In the genomic region with DNA sequence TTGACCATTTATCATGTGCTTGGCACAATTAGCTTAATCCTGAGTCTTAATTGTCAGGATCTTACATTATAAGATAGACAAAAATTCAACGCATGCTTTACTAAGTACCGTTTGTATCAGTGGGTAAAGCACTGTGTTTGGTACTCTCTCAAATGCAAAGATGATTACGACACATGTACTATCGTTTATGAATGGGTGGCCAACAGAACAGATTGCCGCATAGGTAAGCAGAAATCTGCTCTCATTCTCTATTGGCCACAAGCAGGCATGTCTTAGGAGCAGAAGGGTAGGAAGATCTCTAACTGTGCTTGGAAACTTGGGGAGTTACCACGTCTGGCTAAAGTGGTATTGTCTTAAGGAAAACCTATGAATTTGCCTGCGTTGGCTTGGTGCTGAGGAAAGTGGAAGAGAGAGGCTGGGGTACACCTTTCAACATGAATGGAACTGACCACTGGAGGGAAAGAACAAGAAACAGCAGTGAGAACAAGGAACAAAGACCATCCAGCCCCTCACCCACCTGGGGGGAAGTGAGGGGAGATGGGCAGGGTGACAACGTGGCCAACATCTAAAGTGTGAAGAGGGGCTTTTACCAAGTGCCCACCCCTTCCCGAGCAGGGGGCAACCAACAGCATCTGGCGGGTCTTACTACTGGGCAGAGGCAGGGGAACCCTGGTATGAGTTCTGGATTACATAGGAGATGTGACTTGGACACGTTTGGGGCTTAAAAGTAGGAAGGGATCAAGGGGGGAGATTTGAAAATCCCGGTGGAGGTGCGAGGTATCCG, we compare ENCODE assay signal across 9 cellular contexts. TPM values are rescaled to one million over a fixed set of nuclear protein-coding genes. Genes with fewer than 3 reads are reported as not detected.
A peak's percentile ranks its signal among the peaks of the same experiment; 100 is the strongest.
DNase-seq lines count a peak whose midpoint lies in the region; ATAC-seq, FAIRE-seq and TF ChIP-seq lines count a peak whose summit lies in the region.
"Had no signal": no experiment of that assay in that cellular context is flagged by ENCODE, and none has a peak within 500 bp of the region (broad histone marks: within the 10 kb centered on the region; RNA-seq: fewer than 3 reads in every experiment).

No MANE protein-coding gene starts in this region.

- peaks cover 15% of the 10 kb centered on the region for H3K36me3 Mint-ChIP-seq in T-helper 1 cell treated with Interleukin-12 subunit alpha and Interleukin-12 subunit beta and Interleukin-4 antibody, amounts not matched to agents 30 μg/mL and 1 μg/mL, for 36 hours (ENCODE audit: low read depth)
- H3K36me3 Mint-ChIP-seq in activated B cell treated with CpG ODN at 0.5 μM for 24 hours (ENCODE audit: low read depth): peaks cover 3% of the 10 kb centered on the region
- peaks cover 18% of the 10 kb centered on the region for H3K36me3 Mint-ChIP-seq in glutamatergic neuron (ENCODE audit: unreplicated experiment)
- H3K36me3 Mint-ChIP-seq in stimulated activated effector memory CD8-positive, alpha-beta T cell treated with anti-CD3 and anti-CD28 coated beads, Interleukin-12 subunit alpha, Interleukin-12 subunit beta, amount 100 ng/mL, for 72 hours: peaks cover 16% of the 10 kb centered on the region

- intact Hi-C loops in activated B cell treated with CpG ODN at 0.5 μM for 24 hours (cut with micrococcal nuclease): no loop called here

- peaks cover 49% of the 10 kb centered on the region for H3K27me3 Mint-ChIP-seq in T-helper 1 cell treated with Interleukin-12 subunit alpha and Interleukin-12 subunit beta and Interleukin-4 antibody, amounts not matched to agents 30 μg/mL and 1 μg/mL, for 36 hours (ENCODE audit: low read depth)
- H3K27me3 Mint-ChIP-seq in activated B cell treated with CpG ODN at 0.5 μM for 24 hours (peaks cover 18% of the 10 kb centered on the region), glutamatergic neuron (ENCODE audit: unreplicated experiment) (peaks cover 14% of the 10 kb centered on the region)

- FAIRE-seq in RCC 7860 (lab: Jason Lieb, UNC): no peak

- peak overlapping the region; percentile 1 for H3K27ac Mint-ChIP-seq in T-helper 1 cell treated with Interleukin-12 subunit alpha and Interleukin-12 subunit beta and Interleukin-4 antibody, amounts not matched to agents 30 μg/mL and 1 μg/mL, for 36 hours
- H3K27ac Mint-ChIP-seq in activated B cell treated with CpG ODN at 0.5 μM for 24 hours: no peak overlapping the region
- H3K27ac Mint-ChIP-seq in glutamatergic neuron (ENCODE audit: unreplicated experiment): peak overlapping the region; percentile 2
- H3K27ac Mint-ChIP-seq in stimulated activated effector memory CD8-positive, alpha-beta T cell treated with anti-CD3 and anti-CD28 coated beads, Interleukin-12 subunit alpha, Interleukin-12 subunit beta, amount 100 ng/mL, for 72 hours: no peak overlapping the region

- no peak for ATAC-seq in activated B cell treated with CpG ODN at 0.5 μM for 24 hours (ENCODE audit: low read depth)
- no peak for ATAC-seq in stimulated activated effector memory CD8-positive, alpha-beta T cell treated with anti-CD3 and anti-CD28 coated beads, Interleukin-12 subunit alpha, Interleukin-12 subunit beta, amount 100 ng/mL, for 72 hours

- H3K4me3 Mint-ChIP-seq in T-helper 1 cell treated with Interleukin-12 subunit alpha and Interleukin-12 subunit beta and Interleukin-4 antibody, amounts not matched to agents 30 μg/mL and 1 μg/mL, for 36 hours: peak overlapping the region; percentile 54
- peak overlapping the region; percentile 56 for H3K4me3 Mint-ChIP-seq in activated B cell treated with CpG ODN at 0.5 μM for 24 hours
- H3K4me3 Mint-ChIP-seq in glutamatergic neuron (ENCODE audit: unreplicated experiment): peak overlapping the region; percentile 36
- H3K4me3 Mint-ChIP-seq in stimulated activated effector memory CD8-positive, alpha-beta T cell treated with anti-CD3 and anti-CD28 coated beads, Interleukin-12 subunit alpha, Interleukin-12 subunit beta, amount 100 ng/mL, for 72 hours: peak overlapping the region; percentile 64

- CTCF ChIA-PET in activated B cell treated with CpG ODN at 0.5 μM for 24 hours (lab: Charles Lee) (no interaction called here), HEK293T (lab: Yijun Ruan, JAX) (no interaction called here)

- TF ChIP-seq CTCF in activated B cell treated with CpG ODN at 0.5 μM for 24 hours (IDR thresholded peaks at IDR 0.05): no peak
- no peak for TF ChIP-seq CTCF in glutamatergic neuron (IDR thresholded peaks at IDR 0.05; ENCODE audit: partially characterized antibody, unreplicated experiment)

- peaks cover 24% of the 10 kb centered on the region for H3K9me3 Mint-ChIP-seq in T-helper 1 cell treated with Interleukin-12 subunit alpha and Interleukin-12 subunit beta and Interleukin-4 antibody, amounts not matched to agents 30 μg/mL and 1 μg/mL, for 36 hours
- H3K9me3 Mint-ChIP-seq in activated B cell treated with CpG ODN at 0.5 μM for 24 hours: peaks cover 11% of the 10 kb centered on the region
- peaks cover 9% of the 10 kb centered on the region for H3K9me3 Mint-ChIP-seq in glutamatergic neuron (ENCODE audit: unreplicated experiment)
- H3K9me3 Mint-ChIP-seq in stimulated activated effector memory CD8-positive, alpha-beta T cell treated with anti-CD3 and anti-CD28 coated beads, Interleukin-12 subunit alpha, Interleukin-12 subunit beta, amount 100 ng/mL, for 72 hours: peaks cover 7% of the 10 kb centered on the region

- peaks cover 17% of the 10 kb centered on the region for H3K4me1 Mint-ChIP-seq in T-helper 1 cell treated with Interleukin-12 subunit alpha and Interleukin-12 subunit beta and Interleukin-4 antibody, amounts not matched to agents 30 μg/mL and 1 μg/mL, for 36 hours (ENCODE audit: low read depth)
- H3K4me1 Mint-ChIP-seq in activated B cell treated with CpG ODN at 0.5 μM for 24 hours: peaks cover 38% of the 10 kb centered on the region
- H3K4me1 Mint-ChIP-seq in glutamatergic neuron (ENCODE audit: low read depth, unreplicated experiment): peaks cover 13% of the 10 kb centered on the region
- H3K4me1 Mint-ChIP-seq in stimulated activated effector memory CD8-positive, alpha-beta T cell treated with anti-CD3 and anti-CD28 coated beads, Interleukin-12 subunit alpha, Interleukin-12 subunit beta, amount 100 ng/mL, for 72 hours: peaks cover 60% of the 10 kb centered on the region

- no peak for DNase-seq in T-helper 1 cell
- no peak for DNase-seq in activated B cell treated with CpG ODN at 0.5 μM for 24 hours
- DNase-seq in glutamatergic neuron: no peak
- DNase-seq in stimulated activated effector memory CD8-positive, alpha-beta T cell treated with anti-CD3 and anti-CD28 coated beads, Interleukin-12 subunit alpha, Interleukin-12 subunit beta, amount 100 ng/mL, for 72 hours (ENCODE audit: low spot score in 2 of 2): no peak
- no peak for DNase-seq in HEK293T (ENCODE audit: extremely low spot score)
- DNase-seq in RCC 7860 (ENCODE audit: low spot score): no peak
- DNase-seq in MV-4-11 (lab: John Stamatoyannopoulos, UW): no peak
- DNase-seq: activated CD4-positive, alpha-beta T cell treated with anti-CD3 and anti-CD28 coated beads for 1 hour had no signal

- POLR2A ChIA-PET in activated B cell treated with CpG ODN at 0.5 μM for 24 hours (lab: Charles Lee) (interaction anchor here (0.7 to 1.0 kb wide), 2 partner anchors 18 to 311 kb away, joined by 4 to 6 read pairs; no protein-coding TSS in a partner anchor), HEK293T (lab: Yijun Ruan, JAX) (no interaction called here)

TF ChIP-seq in HEK293T, 16 proteins besides CTCF, POLR2A, EP300 and RAD21:
- TF ChIP-seq SP1 (IDR thresholded peaks at IDR 0.05): no peak
- no peak for TF ChIP-seq ARNT (IDR thresholded peaks at IDR 0.05)
- no peak for TF ChIP-seq ELF4 (IDR thresholded peaks at IDR 0.05)
- no peak for TF ChIP-seq FOXK2 (IDR thresholded peaks at IDR 0.05)
- no peak for TF ChIP-seq ZNF384 (IDR thresholded peaks at IDR 0.05)
- no peak for TF ChIP-seq FOXM1 (IDR thresholded peaks at IDR 0.05; ENCODE audit: borderline replicate concordance)
- TF ChIP-seq LEF1 (IDR thresholded peaks at IDR 0.05; ENCODE audit: borderline replicate concordance): no peak
- no peak for TF ChIP-seq L3MBTL2 (conservative IDR thresholded peaks at IDR 0.05)
- TF ChIP-seq BHLHE40 (IDR thresholded peaks at IDR 0.05; ENCODE audit: borderline replicate concordance): no peak
- no peak for TF ChIP-seq NFRKB (IDR thresholded peaks at IDR 0.05)
- TF ChIP-seq FOXA1 (IDR thresholded peaks at IDR 0.05): no peak
- TF ChIP-seq SUZ12 (IDR thresholded peaks at IDR 0.05): no peak
- no peak for TF ChIP-seq HDGF (IDR thresholded peaks at IDR 0.05; ENCODE audit: borderline replicate concordance)
- TF ChIP-seq, protein P1, sequence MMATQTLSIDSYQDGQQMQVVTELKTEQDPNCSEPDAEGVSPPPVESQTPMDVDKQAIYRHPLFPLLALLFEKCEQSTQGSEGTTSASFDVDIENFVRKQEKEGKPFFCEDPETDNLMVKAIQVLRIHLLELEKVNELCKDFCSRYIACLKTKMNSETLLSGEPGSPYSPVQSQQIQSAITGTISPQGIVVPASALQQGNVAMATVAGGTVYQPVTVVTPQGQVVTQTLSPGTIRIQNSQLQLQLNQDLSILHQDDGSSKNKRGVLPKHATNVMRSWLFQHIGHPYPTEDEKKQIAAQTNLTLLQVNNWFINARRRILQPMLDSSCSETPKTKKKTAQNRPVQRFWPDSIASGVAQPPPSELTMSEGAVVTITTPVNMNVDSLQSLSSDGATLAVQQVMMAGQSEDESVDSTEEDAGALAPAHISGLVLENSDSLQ (IDR thresholded peaks at IDR 0.05): no peak

RNA-seq across cellular contexts. Expression of gene TUBA8, which starts 1.0 kb away (rescaled TPM):
- total RNA-seq in activated B cell treated with CpG ODN at 0.5 μM for 24 hours: 1.7 and 2.4 TPM in 2 replicates
- 3.7 TPM for total RNA-seq in glutamatergic neuron (ENCODE audit: unreplicated experiment)

RNA-seq across cellular contexts. Expression of gene PEX26, which starts 31.8 kb away (rescaled TPM):
- total RNA-seq in activated B cell treated with CpG ODN at 0.5 μM for 24 hours (31.5 and 35.2 TPM in 2 replicates), glutamatergic neuron (ENCODE audit: unreplicated experiment) (49.8 TPM)

RNA-seq across cellular contexts. Expression of gene USP18, which starts 40.4 kb away (rescaled TPM):
- total RNA-seq in activated B cell treated with CpG ODN at 0.5 μM for 24 hours (0.98 and 1.2 TPM in 2 replicates), glutamatergic neuron (ENCODE audit: unreplicated experiment) (5.3 TPM)

Comparison
In these comparisons a context has a peak if more than half of its experiments do, and no peak if none do; other contexts are left out.
1. H3K27ac Mint-ChIP-seq: peak in T-helper 1 cell treated with Interleukin-12 subunit alpha and Interleukin-12 subunit beta and Interleukin-4 antibody, amounts not matched to agents 30 μg/mL and 1 μg/mL, for 36 hours (single experiment) and glutamatergic neuron (single experiment); none in activated B cell treated with CpG ODN at 0.5 μM for 24 hours (single experiment) and stimulated activated effector memory CD8-positive, alpha-beta T cell treated with anti-CD3 and anti-CD28 coated beads, Interleukin-12 subunit alpha, Interleukin-12 subunit beta, amount 100 ng/mL, for 72 hours (single experiment).
2. Peak in every context shown above with its lines, with median percentiles within 50 percentile points of each other: H3K4me3 Mint-ChIP-seq.